8 cellular contexts compared by ENCODE assay signal in genomic region chr17:68356520-68356919, GRCh38.
A peak's percentile ranks its signal among the peaks of the same experiment; 100 is the strongest.
DNase-seq lines count a peak whose midpoint lies in the region; ATAC-seq, FAIRE-seq and TF ChIP-seq lines count a peak whose summit lies in the region.

No MANE protein-coding gene starts in this region.

- peak; percentile 44 to 77 (median 68) for DNase-seq in CD8-positive, alpha-beta T cell
- DNase-seq in T-cell (peak; percentile 38 to 79 (median 64)), astrocyte (ENCODE audit: low read depth) (peak; percentile 71), NCI-H524 treated with DMSO at 0.1 percent for 48 hours (lab: John Stamatoyannopoulos, UW) (no peak), C1 segment of cervical spinal cord (lab: John Stamatoyannopoulos, UW) (no peak), kidney glomerular epithelial cell (lab: John Stamatoyannopoulos, UW) (no peak)
- peak; percentile 36 to 41 for DNase-seq in stimulated activated CD8-positive, alpha-beta memory T cell treated with anti-CD3 and anti-CD28 coated beads, Interleukin-2, amount 100 ng/mL, for 48 hours (ENCODE audit: low read depth in 2 of 2)

- intact Hi-C loops in CD8-positive, alpha-beta T cell (cut with DNase I, micrococcal nuclease), result loop anchor here (1.0 to 5.0 kb wide), 5 partner anchors 60 to 174 kb away; no protein-coding TSS in a partner anchor

- no peaks in the 10 kb centered on the region for H3K9me3 Mint-ChIP-seq in CD8-positive, alpha-beta T cell
- H3K9me3 Mint-ChIP-seq in T-cell, result no peaks in the 10 kb centered on the region
- H3K9me3 Mint-ChIP-seq in astrocyte (ENCODE audit: unreplicated experiment), result no peaks in the 10 kb centered on the region

- no peak for TF ChIP-seq CTCF in CD8-positive, alpha-beta T cell (IDR thresholded peaks at IDR 0.05)
- TF ChIP-seq CTCF in astrocyte (IDR thresholded peaks at IDR 0.05; ENCODE audit: insufficient read depth, low read depth, low read length), result no peak

- ATAC-seq in CD8-positive, alpha-beta T cell, result peak; percentile 91
- ATAC-seq in HG02642 (IDR thresholded peaks at IDR 0.05; ENCODE audit: poor library complexity, unreplicated experiment) (peak; percentile 79), T-cell (replicated peaks in 1 of 4) (peak; percentile 95 to 99 (median 98))

- POLR2A ChIA-PET in CD8-positive, alpha-beta T cell (lab: Charles Lee), result interaction anchor here (1.1 to 3.0 kb wide), 6 partner anchors 10 to 67 kb away, joined by 3 to 28 read pairs (median 4); partner anchors contain the start of genes ARSG and SLC16A6
- POLR2A ChIA-PET in T-cell (lab: Charles Lee), result interaction anchor here in 1 of 2 donors (0.6 kb wide), 1 partner anchor 173 kb away, joined by 4 read pairs; no protein-coding TSS in a partner anchor

- H3K4me1 Mint-ChIP-seq in CD8-positive, alpha-beta T cell (ENCODE audit: low read depth), result peaks cover 57% of the 10 kb centered on the region
- peaks cover 62 to 65% (median 64%) of the 10 kb centered on the region in 3 donors for H3K4me1 Mint-ChIP-seq in T-cell
- peaks cover 11% of the 10 kb centered on the region for H3K4me1 Mint-ChIP-seq in astrocyte (ENCODE audit: low read depth, unreplicated experiment)

- H3K79me2 ChIP-seq in astrocyte (ENCODE audit: insufficient read depth, low read length), result no peaks in the 10 kb centered on the region

- no peak overlapping the region for H2AFZ ChIP-seq in astrocyte (ENCODE audit: low read depth, low read length)

- peak overlapping the region; percentile 83 for H3K27ac Mint-ChIP-seq in CD8-positive, alpha-beta T cell
- H3K27ac Mint-ChIP-seq in T-cell, result peak overlapping the region; percentile 87 to 88
- no peak overlapping the region for H3K27ac Mint-ChIP-seq in astrocyte (ENCODE audit: unreplicated experiment)

- peak overlapping the region; percentile 12 for H3K4me3 ChIP-seq in CD8-positive, alpha-beta T cell (ENCODE audit: low read depth, low read length)
- H3K4me3 ChIP-seq in astrocyte (ENCODE audit: insufficient read depth, low read depth, low read length), result no peak overlapping the region

- peak overlapping the region; percentile 14 for H3K27ac ChIP-seq in CD8-positive, alpha-beta T cell (ENCODE audit: low read depth, low read length)
- H3K27ac ChIP-seq in astrocyte (ENCODE audit: low read depth, low read length), result no peak overlapping the region

- H3K27me3 Mint-ChIP-seq in CD8-positive, alpha-beta T cell (ENCODE audit: low read depth), result no peaks in the 10 kb centered on the region
- H3K27me3 Mint-ChIP-seq in T-cell, result no peaks in the 10 kb centered on the region
- H3K27me3 Mint-ChIP-seq in astrocyte (ENCODE audit: low read depth, unreplicated experiment), result no peaks in the 10 kb centered on the region

- H3K4me3 Mint-ChIP-seq in CD8-positive, alpha-beta T cell, result peak overlapping the region; percentile 72
- peak overlapping the region; percentile 43 to 66 (median 56) for H3K4me3 Mint-ChIP-seq in T-cell
- H3K4me3 Mint-ChIP-seq in astrocyte (ENCODE audit: unreplicated experiment), result no peak overlapping the region

- H3K27me3 ChIP-seq in CD8-positive, alpha-beta T cell (ENCODE audit: insufficient read depth, low read length), result no peaks in the 10 kb centered on the region
- no peaks in the 10 kb centered on the region for H3K27me3 ChIP-seq in astrocyte (ENCODE audit: insufficient read depth, low read length)

- H3K36me3 Mint-ChIP-seq in CD8-positive, alpha-beta T cell, result no peaks in the 10 kb centered on the region
- no peaks in the 10 kb centered on the region for H3K36me3 Mint-ChIP-seq in T-cell
- H3K36me3 Mint-ChIP-seq in astrocyte (ENCODE audit: low read depth, unreplicated experiment), result no peaks in the 10 kb centered on the region

- peaks cover 51% of the 10 kb centered on the region for H3K4me1 ChIP-seq in CD8-positive, alpha-beta T cell (ENCODE audit: insufficient read depth, low read length)
- peaks cover 11% of the 10 kb centered on the region for H3K4me1 ChIP-seq in astrocyte (ENCODE audit: insufficient read depth, low read length)

- no peak for FAIRE-seq in astrocyte (lab: Jason Lieb, UNC)

- peak overlapping the region; percentile 19 for H3K4me2 ChIP-seq in astrocyte (ENCODE audit: low read length)

- H3K9me3 ChIP-seq in CD8-positive, alpha-beta T cell (ENCODE audit: low read length), result no peaks in the 10 kb centered on the region
- no peaks in the 10 kb centered on the region for H3K9me3 ChIP-seq in astrocyte (ENCODE audit: insufficient read depth, low read depth, low read length)

- H3K36me3 ChIP-seq in CD8-positive, alpha-beta T cell (ENCODE audit: insufficient read depth, low read length), result no peaks in the 10 kb centered on the region
- H3K36me3 ChIP-seq in astrocyte (ENCODE audit: insufficient read depth, low read length), result no peaks in the 10 kb centered on the region

- no peaks in the 10 kb centered on the region for H4K20me1 ChIP-seq in astrocyte (ENCODE audit: insufficient read depth, low read length)

- no peak overlapping the region for H3K9ac ChIP-seq in astrocyte (ENCODE audit: low read length)

- CTCF ChIA-PET in CD8-positive, alpha-beta T cell (lab: Charles Lee), result interaction anchor here (0.6 to 3.1 kb wide), 5 partner anchors 9 to 92 kb away, joined by 3 to 9 read pairs (median 5); no protein-coding TSS in a partner anchor
- CTCF ChIA-PET in T-cell (lab: Charles Lee), result no interaction called here

Comparison
In these comparisons a context has a peak if more than half of its experiments do, and no peak if none do; other contexts are left out.
1. DNase-seq: peak in CD8-positive, alpha-beta T cell (7 of 7), T-cell (34 of 34), astrocyte (single experiment) and stimulated activated CD8-positive, alpha-beta memory T cell treated with anti-CD3 and anti-CD28 coated beads, Interleukin-2, amount 100 ng/mL, for 48 hours (2 of 2); none in NCI-H524 treated with DMSO at 0.1 percent for 48 hours (single experiment), C1 segment of cervical spinal cord (0 of 14) and kidney glomerular epithelial cell (single experiment).
2. Peak in every context shown above with its lines, with median percentiles within 50 percentile points of each other: ATAC-seq.